Comparison of ENCODE assay signal across 1 cellular context in genomic region chr5:39947657-39948056, GRCh38.
TF ChIP-seq lines count a peak whose summit lies in the region.

No MANE protein-coding gene starts in this region.

TF ChIP-seq in endothelial cell of umbilical vein, 7 proteins besides CTCF, POLR2A, EP300 and RAD21:
- TF ChIP-seq FOS (IDR thresholded peaks at IDR 0.05; ENCODE audit: borderline replicate concordance, insufficient read depth, low read length) = no peak
- no peak for TF ChIP-seq MYC (IDR thresholded peaks at IDR 0.05; ENCODE audit: low read depth, low read length)
- no peak for TF ChIP-seq GATA2 (IDR thresholded peaks at IDR 0.05; ENCODE audit: insufficient read depth, insufficient read length, low read depth, low read length)
- TF ChIP-seq, protein P1, sequence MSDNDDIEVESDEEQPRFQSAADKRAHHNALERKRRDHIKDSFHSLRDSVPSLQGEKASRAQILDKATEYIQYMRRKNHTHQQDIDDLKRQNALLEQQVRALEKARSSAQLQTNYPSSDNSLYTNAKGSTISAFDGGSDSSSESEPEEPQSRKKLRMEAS (IDR thresholded peaks at IDR 0.05; ENCODE audit: insufficient read depth, insufficient read length) = no peak
- no peak for TF ChIP-seq EZH2 (IDR thresholded peaks at IDR 0.05; ENCODE audit: borderline replicate concordance, low read depth, low read length, severe bottlenecking)
- no peak for TF ChIP-seq JUN (IDR thresholded peaks at IDR 0.05; ENCODE audit: borderline replicate concordance, insufficient read depth, insufficient read length, low read depth)
- no peak for TF ChIP-seq POLR2AphosphoS5 (IDR thresholded peaks at IDR 0.05; ENCODE audit: insufficient read depth, low read depth, low read length)
TF ChIP-seq in endothelial cell of umbilical vein: peak in this region for 0.
